10 cellular contexts compared by ENCODE assay signal in genomic region chr10:124708246-124708779, GRCh38. TPM values are rescaled to one million over a fixed set of nuclear protein-coding genes. Genes with fewer than 3 reads are reported as not detected.
DNase-seq lines count a peak whose midpoint lies in the region; ATAC-seq and TF ChIP-seq lines count a peak whose summit lies in the region.
"Had no signal": no experiment of that assay in that cellular context is flagged by ENCODE, and none has a peak within 500 bp of the region (broad histone marks: within the 10 kb centered on the region; RNA-seq: fewer than 3 reads in every experiment).

No MANE protein-coding gene starts in this region.

- peaks cover 19% of the 10 kb centered on the region for H3K79me2 ChIP-seq in neural cell (replicated peaks; ENCODE audit: insufficient read depth, low read length)

- H3K4me1 ChIP-seq in CD4-positive, alpha-beta memory T cell (ENCODE audit: insufficient read depth, low read length), result peaks cover 97% of the 10 kb centered on the region
- H3K4me1 ChIP-seq in ectodermal cell (ENCODE audit: control insufficient read depth, insufficient read depth, low read length), result peaks cover 19% of the 10 kb centered on the region

- peak overlapping the region in 7 of 8 donors; percentile 43 to 84 (median 60) for H3K4me3 Mint-ChIP-seq in CD4-positive, alpha-beta memory T cell

- peak overlapping the region; percentile 28 for H3K4me2 ChIP-seq in neural cell (ENCODE audit: low read length)

- no peak for ATAC-seq in HG03432 (IDR thresholded peaks at IDR 0.05; ENCODE audit: unreplicated experiment)

- no peak for TF ChIP-seq RAD21 in neural cell (conservative IDR thresholded peaks at IDR 0.05)

- no peaks in the 10 kb centered on the region for H3K9me2 ChIP-seq in neural cell (ENCODE audit: insufficient read depth, low read length)

- H3K4me3 ChIP-seq in CD4-positive, alpha-beta memory T cell (ENCODE audit: low read length in 2 of 2), result no peak overlapping the region
- H3K4me3 ChIP-seq in ectodermal cell (ENCODE audit: insufficient read depth, low read depth, low read length) (no peak overlapping the region), neural cell (ENCODE audit: low read length) (peak overlapping the region; percentile 48), MG63 (no peak overlapping the region)

- TF ChIP-seq EP300 in neural cell (conservative IDR thresholded peaks at IDR 0.05; ENCODE audit: poor library complexity, severe bottlenecking), result no peak

- CTCF ChIA-PET in CD4-positive, alpha-beta memory T cell (lab: Charles Lee; ENCODE audit: partially characterized antibody), result interaction anchor here (1.0 to 11.1 kb wide), 12 partner anchors 8 to 64 kb away, joined by 3 to 201 read pairs (median 6); no protein-coding TSS in a partner anchor

- 66 to 73% methylated on average over 9 of the region's 9 CpGs for WGBS in ectodermal cell, 2 experiments

- no peaks in the 10 kb centered on the region for H3K9me3 Mint-ChIP-seq in CD4-positive, alpha-beta memory T cell

- peaks cover 18% of the 10 kb centered on the region for H3K36me3 ChIP-seq in CD4-positive, alpha-beta memory T cell (ENCODE audit: insufficient read depth, low read length)
- H3K36me3 ChIP-seq in ectodermal cell (ENCODE audit: control insufficient read depth, insufficient read depth, low read length) (peaks cover 3% of the 10 kb centered on the region), neural cell (ENCODE audit: insufficient read depth, low read length) (peaks cover 4% of the 10 kb centered on the region), MG63 (peaks cover 12% of the 10 kb centered on the region)

- DNase-seq in CD4-positive, alpha-beta memory T cell, result peak in 1 of 5 donors; percentile 11
- DNase-seq in NCI-H146 treated with DMSO at 0.1 percent for 48 hours (lab: John Stamatoyannopoulos, UW; ENCODE audit: unreplicated experiment) (peak; percentile 91), NCI-H1694 treated with DMSO at 0.1 percent for 48 hours (lab: John Stamatoyannopoulos, UW) (no peak), MG63 (no peak)
- no peak for DNase-seq in stimulated activated naive CD4-positive, alpha-beta T cell (lab: John Stamatoyannopoulos, UW)
- DNase-seq: GDM1; stimulated activated CD4-positive, alpha-beta T cell treated with anti-CD3 and anti-CD28 coated beads, Interleukin-12 subunit alpha, Interleukin-12 subunit beta, amount 100 ng/mL, for 4 hours had no signal

- H3K27me3 Mint-ChIP-seq in CD4-positive, alpha-beta memory T cell, result no peaks in the 10 kb centered on the region

- H3K9ac ChIP-seq in neural cell (ENCODE audit: low read length), result peak overlapping the region; percentile 3

- H3K27ac ChIP-seq in CD4-positive, alpha-beta memory T cell (ENCODE audit: low read depth, low read length), result peak overlapping the region; percentile 90
- peak overlapping the region; percentile 37 for H3K27ac ChIP-seq in ectodermal cell (ENCODE audit: insufficient read depth, low read depth, low read length, poor library complexity, severe bottlenecking)
- peak overlapping the region; percentile 44 for H3K27ac ChIP-seq in neural cell (ENCODE audit: low read length)

- no peaks in the 10 kb centered on the region for H3K27me3 ChIP-seq in CD4-positive, alpha-beta memory T cell (ENCODE audit: insufficient read depth, low read length)
- H3K27me3 ChIP-seq in ectodermal cell (ENCODE audit: control insufficient read depth, insufficient read depth, low read length, poor library complexity, severe bottlenecking) (no peaks in the 10 kb centered on the region), neural cell (ENCODE audit: insufficient read depth, low read depth, low read length) (no peaks in the 10 kb centered on the region), MG63 (no peaks in the 10 kb centered on the region)

- H3K36me3 Mint-ChIP-seq in CD4-positive, alpha-beta memory T cell, result peaks cover 22 to 45% of the 10 kb centered on the region in 2 donors

- POLR2A ChIA-PET in CD4-positive, alpha-beta memory T cell (lab: Charles Lee; ENCODE audit: partially characterized antibody), result interaction anchor here (1.0 to 15.3 kb wide), 10 partner anchors 11 to 72 kb away, joined by 4 to 544 read pairs (median 16); no protein-coding TSS in a partner anchor

- H3F3A ChIP-seq in neural cell (ENCODE audit: insufficient read depth, low read length, poor library complexity, severe bottlenecking), result no peaks in the 10 kb centered on the region

- intact Hi-C loops in CD4-positive, alpha-beta memory T cell (cut with micrococcal nuclease), result no loop called here

- H4K20me1 ChIP-seq in neural cell (ENCODE audit: insufficient read depth), result peaks cover 2% of the 10 kb centered on the region

- H2AFZ ChIP-seq in neural cell (ENCODE audit: low read depth, low read length), result no peak overlapping the region

- no peak for TF ChIP-seq CTCF in neural cell (IDR thresholded peaks at IDR 0.05; ENCODE audit: poor library complexity, severe bottlenecking)

- peak overlapping the region; percentile 90 to 97 (median 95) for H3K27ac Mint-ChIP-seq in CD4-positive, alpha-beta memory T cell

- no peaks in the 10 kb centered on the region for H3K9me3 ChIP-seq in CD4-positive, alpha-beta memory T cell (ENCODE audit: control insufficient read depth in 1 of 2, low read length in 2 of 2)
- H3K9me3 ChIP-seq in ectodermal cell (ENCODE audit: control insufficient read depth, low read length), result no peaks in the 10 kb centered on the region
- no peaks in the 10 kb centered on the region for H3K9me3 ChIP-seq in neural cell (ENCODE audit: low read length)
- H3K9me3 ChIP-seq in MG63, result no peaks in the 10 kb centered on the region

- H3K4me1 Mint-ChIP-seq in CD4-positive, alpha-beta memory T cell, result peaks cover 77 to 93% (median 86%) of the 10 kb centered on the region in 4 donors

TF ChIP-seq in neural cell, 6 proteins besides CTCF, POLR2A, EP300 and RAD21:
- TF ChIP-seq EZH2 (IDR thresholded peaks at IDR 0.05; ENCODE audit: borderline replicate concordance, insufficient read depth, low read length, poor library complexity, severe bottlenecking), result no peak
- no peak for TF ChIP-seq REST (IDR thresholded peaks at IDR 0.05; ENCODE audit: borderline replicate concordance)
- TF ChIP-seq SMC3 (conservative IDR thresholded peaks at IDR 0.05; ENCODE audit: poor library complexity), result no peak
- TF ChIP-seq TAF1 (IDR thresholded peaks at IDR 0.05; ENCODE audit: low read depth), result no peak
- no peak for TF ChIP-seq POLR2AphosphoS5 (IDR thresholded peaks at IDR 0.05)
- no peak for TF ChIP-seq MXI1 (conservative IDR thresholded peaks at IDR 0.05; ENCODE audit: poor library complexity, severe bottlenecking)

RNA-seq across cellular contexts. Expression of gene FAM53B, which starts 35.9 kb away (rescaled TPM):
- 10 to 100 TPM; 57.3 to 60.7 TPM for total RNA-seq in CD4-positive, alpha-beta memory T cell
- 10 to 100 TPM in 1 of 2 donors, 1 to 10 TPM in 1; 7.3 to 42.5 TPM for polyA plus RNA-seq in CD4-positive, alpha-beta memory T cell
- polyA plus RNA-seq in ectodermal cell (2013, experiment 1 of 4), result 23.8 TPM
- 23.7 TPM for polyA plus RNA-seq in ectodermal cell (2013, experiment 2 of 4)
- polyA plus RNA-seq in ectodermal cell (2013, experiment 3 of 4), result 19.7 TPM
- 21.1 TPM for polyA plus RNA-seq in ectodermal cell (2013, experiment 4 of 4)
- 21.8 and 28.6 TPM in 2 replicates for polyA plus RNA-seq in neural cell
- polyA minus RNA-seq in neural cell, result 83.6 and 99.3 TPM in 2 replicates
- 14.4 and 15.8 TPM in 2 replicates for total RNA-seq in MG63 (2014; rRNA removed; shearing (Covaris generic); ENCODE audit: low replicate concordance)

Comparison
In these comparisons a context has a peak if more than half of its experiments do, and no peak if none do; other contexts are left out.
1. H3K27ac ChIP-seq: peak in every context shown above with its lines; median percentile 90 in CD4-positive, alpha-beta memory T cell; 44 in neural cell; 37 in ectodermal cell.